In genomic region chr2:127426501-127427354, GRCh38 we compare ENCODE assay signal across 1 cellular context.
A peak's percentile ranks its signal among the peaks of the same experiment; 100 is the strongest.
TF ChIP-seq lines count a peak whose summit lies in the region.

No MANE protein-coding gene starts in this region.

TF ChIP-seq in HepG2, 621 proteins besides CTCF, POLR2A, EP300 and RAD21 (continued from another document and continues in another):
- TF ChIP-seq MATR3 (CRISPR knock-in tag; IDR thresholded peaks at IDR 0.05) (no peak), ZNF432 (CRISPR knock-in tag; IDR thresholded peaks at IDR 0.05; ENCODE audit: borderline replicate concordance) (no peak), MAFK (conservative IDR thresholded peaks at IDR 0.05 in 1 of 2, IDR thresholded peaks at IDR 0.05 in 1 of 2; ENCODE audit: low read length in 2 of 2) (no peak), ZNF577 (CRISPR knock-in tag; IDR thresholded peaks at IDR 0.05; ENCODE audit: borderline replicate concordance, low read depth) (no peak), STAG1 (CRISPR knock-in tag; IDR thresholded peaks at IDR 0.05) (no peak), REXO4 (CRISPR knock-in tag; IDR thresholded peaks at IDR 0.05; ENCODE audit: borderline replicate concordance) (no peak), ZNF644 (CRISPR knock-in tag; IDR thresholded peaks at IDR 0.05; ENCODE audit: low read depth) (no peak), MXD4 (CRISPR knock-in tag; IDR thresholded peaks at IDR 0.05) (no peak), PLSCR1 (CRISPR knock-in tag; IDR thresholded peaks at IDR 0.05; ENCODE audit: borderline replicate concordance) (no peak), ZNF589 (CRISPR knock-in tag; conservative IDR thresholded peaks at IDR 0.05) (no peak), AKAP8 (CRISPR knock-in tag; IDR thresholded peaks at IDR 0.05) (no peak), PPARG (CRISPR knock-in tag; conservative IDR thresholded peaks at IDR 0.05) (no peak), HNRNPK (IDR thresholded peaks at IDR 0.05; ENCODE audit: low read depth, low read length, poor library complexity, severe bottlenecking) (no peak), NCOA1 (CRISPR knock-in tag; IDR thresholded peaks at IDR 0.05) (no peak), KLF11 (CRISPR knock-in tag; IDR thresholded peaks at IDR 0.05) (no peak), SP4 (CRISPR knock-in tag; IDR thresholded peaks at IDR 0.05) (no peak), ZNF687 (CRISPR knock-in tag; IDR thresholded peaks at IDR 0.05) (0 out of 2 replicates have a peak, but pooled peaks have one; percentile 17), CHCHD3 (CRISPR knock-in tag; IDR thresholded peaks at IDR 0.05) (no peak), RBAK (CRISPR knock-in tag; IDR thresholded peaks at IDR 0.05) (no peak), FUBP1 (CRISPR knock-in tag; IDR thresholded peaks at IDR 0.05; ENCODE audit: borderline replicate concordance) (no peak), HMGA1 (CRISPR knock-in tag; conservative IDR thresholded peaks at IDR 0.05) (no peak), RBFOX2 (IDR thresholded peaks at IDR 0.05; ENCODE audit: low read depth, low read length) (peak; percentile 65), LBX2 (CRISPR knock-in tag; IDR thresholded peaks at IDR 0.05; ENCODE audit: borderline replicate concordance) (no peak), AGO2 (optimal IDR thresholded peaks at IDR 0.05; ENCODE audit: low read depth, low read length) (peak; percentile 69), KAT2B (IDR thresholded peaks at IDR 0.05; ENCODE audit: borderline replicate concordance, low read depth, low read length) (no peak), U2AF1 (optimal IDR thresholded peaks at IDR 0.05; ENCODE audit: low read depth, low read length) (no peak), ZNF530 (CRISPR knock-in tag; IDR thresholded peaks at IDR 0.05; ENCODE audit: low read depth) (no peak), ZNF768 (CRISPR knock-in tag; IDR thresholded peaks at IDR 0.05) (no peak), ZNF18 (CRISPR knock-in tag; IDR thresholded peaks at IDR 0.05; ENCODE audit: insufficient replicate concordance) (no peak), KDM5A (IDR thresholded peaks at IDR 0.05; ENCODE audit: borderline replicate concordance, low read length) (no peak), KDM3A (CRISPR knock-in tag; IDR thresholded peaks at IDR 0.05; ENCODE audit: low read depth) (no peak), RBM22 (optimal IDR thresholded peaks at IDR 0.05; ENCODE audit: low read length) (peak; percentile 87), ZBTB8A (CRISPR knock-in tag; IDR thresholded peaks at IDR 0.05; ENCODE audit: borderline replicate concordance, low read depth) (no peak), SUZ12 (IDR thresholded peaks at IDR 0.05; ENCODE audit: low read depth, low read length) (no peak), PAF1 (CRISPR knock-in tag; IDR thresholded peaks at IDR 0.05) (peak; percentile 52; the same call in 1 of the 2 replicates), UBTF (CRISPR knock-in tag; IDR thresholded peaks at IDR 0.05) (no peak), ZFP82 (CRISPR knock-in tag; IDR thresholded peaks at IDR 0.05; ENCODE audit: borderline replicate concordance) (no peak), AHDC1 (CRISPR knock-in tag; IDR thresholded peaks at IDR 0.05; ENCODE audit: borderline replicate concordance) (no peak)
- TF ChIP-seq, protein P1, sequence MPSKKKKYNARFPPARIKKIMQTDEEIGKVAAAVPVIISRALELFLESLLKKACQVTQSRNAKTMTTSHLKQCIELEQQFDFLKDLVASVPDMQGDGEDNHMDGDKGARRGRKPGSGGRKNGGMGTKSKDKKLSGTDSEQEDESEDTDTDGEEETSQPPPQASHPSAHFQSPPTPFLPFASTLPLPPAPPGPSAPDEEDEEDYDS (CRISPR knock-in tag; IDR thresholded peaks at IDR 0.05) = no peak
- TF ChIP-seq, protein P2, sequence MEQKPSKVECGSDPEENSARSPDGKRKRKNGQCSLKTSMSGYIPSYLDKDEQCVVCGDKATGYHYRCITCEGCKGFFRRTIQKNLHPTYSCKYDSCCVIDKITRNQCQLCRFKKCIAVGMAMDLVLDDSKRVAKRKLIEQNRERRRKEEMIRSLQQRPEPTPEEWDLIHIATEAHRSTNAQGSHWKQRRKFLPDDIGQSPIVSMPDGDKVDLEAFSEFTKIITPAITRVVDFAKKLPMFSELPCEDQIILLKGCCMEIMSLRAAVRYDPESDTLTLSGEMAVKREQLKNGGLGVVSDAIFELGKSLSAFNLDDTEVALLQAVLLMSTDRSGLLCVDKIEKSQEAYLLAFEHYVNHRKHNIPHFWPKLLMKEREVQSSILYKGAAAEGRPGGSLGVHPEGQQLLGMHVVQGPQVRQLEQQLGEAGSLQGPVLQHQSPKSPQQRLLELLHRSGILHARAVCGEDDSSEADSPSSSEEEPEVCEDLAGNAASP (CRISPR knock-in tag; IDR thresholded peaks at IDR 0.05; ENCODE audit: borderline replicate concordance) = no peak
- TF ChIP-seq, protein P3, sequence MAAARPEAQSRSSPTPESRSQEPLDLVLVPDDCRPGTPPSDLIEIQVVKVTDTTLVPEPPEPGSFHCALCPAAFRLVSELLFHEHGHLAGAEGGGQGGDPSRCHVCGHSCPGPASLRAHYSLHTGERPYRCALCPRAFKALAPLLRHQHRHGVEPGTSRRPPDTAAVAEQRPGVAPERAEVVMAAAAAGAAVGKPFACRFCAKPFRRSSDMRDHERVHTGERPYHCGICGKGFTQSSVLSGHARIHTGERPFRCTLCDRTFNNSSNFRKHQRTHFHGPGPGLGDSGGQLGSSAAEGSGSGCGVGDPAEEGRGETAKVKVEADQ (CRISPR knock-in tag; IDR thresholded peaks at IDR 0.05; ENCODE audit: borderline replicate concordance) = no peak
- TF ChIP-seq, protein P4, sequence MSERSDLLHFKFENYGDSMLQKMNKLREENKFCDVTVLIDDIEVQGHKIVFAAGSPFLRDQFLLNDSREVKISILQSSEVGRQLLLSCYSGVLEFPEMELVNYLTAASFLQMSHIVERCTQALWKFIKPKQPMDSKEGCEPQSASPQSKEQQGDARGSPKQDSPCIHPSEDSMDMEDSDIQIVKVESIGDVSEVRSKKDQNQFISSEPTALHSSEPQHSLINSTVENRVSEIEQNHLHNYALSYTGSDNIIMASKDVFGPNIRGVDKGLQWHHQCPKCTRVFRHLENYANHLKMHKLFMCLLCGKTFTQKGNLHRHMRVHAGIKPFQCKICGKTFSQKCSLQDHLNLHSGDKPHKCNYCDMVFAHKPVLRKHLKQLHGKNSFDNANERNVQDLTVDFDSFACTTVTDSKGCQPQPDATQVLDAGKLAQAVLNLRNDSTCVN (CRISPR knock-in tag; IDR thresholded peaks at IDR 0.05; ENCODE audit: borderline replicate concordance) = no peak
